Comparison of ENCODE assay signal across 26 cellular contexts in genomic region chr7:45968856-45969536, GRCh38.
"Had no signal": no experiment of that assay in that cellular context is flagged by ENCODE, and none has a peak within 500 bp of the region (broad histone marks: within the 10 kb centered on the region; RNA-seq: fewer than 3 reads in every experiment).

No MANE protein-coding gene starts in this region.

- H3K4me3 ChIP-seq: colonic mucosa, gastroesophageal sphincter, heart left ventricle, hepatocyte, left lung, lower lobe of right lung, mucosa of descending colon had no signal

- H3K9me3 ChIP-seq: colonic mucosa, gastroesophageal sphincter, heart left ventricle, left lung, lower lobe of right lung, mucosa of descending colon had no signal

- H3K27me3 Mint-ChIP-seq: dendritic cell treated with granulocyte-macrophage colony-stimulating factor and Interleukin-4, amounts not matched to agents 40 ng/mL and 50 ng/mL, for 4 days had no signal

- H3K4me1 Mint-ChIP-seq: endodermal cell, naive B cell had no signal

- H3K27me3 ChIP-seq: colonic mucosa, foreskin keratinocyte, gastroesophageal sphincter, heart left ventricle, hepatocyte, left lung had no signal

- H3K27ac Mint-ChIP-seq: dendritic cell treated with granulocyte-macrophage colony-stimulating factor and Interleukin-4, amounts not matched to agents 40 ng/mL and 50 ng/mL, for 4 days; effector memory CD8-positive, alpha-beta T cell; endodermal cell; mesothelial cell of epicardium; naive B cell had no signal

- H3K27ac ChIP-seq: colonic mucosa, epithelial cell of prostate, foreskin keratinocyte, gastroesophageal sphincter, heart left ventricle, hepatocyte, left lung, lower lobe of right lung had no signal

- H3K4me3 Mint-ChIP-seq: dendritic cell treated with granulocyte-macrophage colony-stimulating factor and Interleukin-4, amounts not matched to agents 40 ng/mL and 50 ng/mL, for 4 days; effector memory CD8-positive, alpha-beta T cell; endodermal cell; immature natural killer cell; mesothelial cell of epicardium; naive B cell had no signal

- H3K9me3 Mint-ChIP-seq: dendritic cell treated with granulocyte-macrophage colony-stimulating factor and Interleukin-4, amounts not matched to agents 40 ng/mL and 50 ng/mL, for 4 days; endodermal cell; mesothelial cell of epicardium had no signal

- H3K36me3 ChIP-seq: colonic mucosa, gastroesophageal sphincter, heart left ventricle, left lung, lower lobe of right lung had no signal

- H3K4me1 ChIP-seq: colonic mucosa, foreskin keratinocyte, gastroesophageal sphincter, lower lobe of right lung had no signal

- ATAC-seq: effector memory CD8-positive, alpha-beta T cell; esophagus mucosa; foreskin keratinocyte; gastroesophageal sphincter; heart left ventricle; left cardiac atrium; left lung; left ventricle myocardium superior; lower lobe of right lung; mucosa of descending colon had no signal

- DNase-seq: colonic mucosa; cortex of kidney; effector CD8-positive, alpha-beta T cell; effector memory CD8-positive, alpha-beta T cell; erythroblast; foreskin keratinocyte; heart left ventricle; hypothalamus; immature natural killer cell; islet precursor cell; kidney; kidney glomerular epithelial cell; left cardiac atrium; left lung; left ventricle myocardium superior; lower lobe of right lung; mesenchymal stem cell; mucosa of descending colon; naive B cell had no signal

- H3K36me3 Mint-ChIP-seq: mesothelial cell of epicardium had no signal
